Comparison of ENCODE assay signal across 12 cellular contexts in the genomic region with DNA sequence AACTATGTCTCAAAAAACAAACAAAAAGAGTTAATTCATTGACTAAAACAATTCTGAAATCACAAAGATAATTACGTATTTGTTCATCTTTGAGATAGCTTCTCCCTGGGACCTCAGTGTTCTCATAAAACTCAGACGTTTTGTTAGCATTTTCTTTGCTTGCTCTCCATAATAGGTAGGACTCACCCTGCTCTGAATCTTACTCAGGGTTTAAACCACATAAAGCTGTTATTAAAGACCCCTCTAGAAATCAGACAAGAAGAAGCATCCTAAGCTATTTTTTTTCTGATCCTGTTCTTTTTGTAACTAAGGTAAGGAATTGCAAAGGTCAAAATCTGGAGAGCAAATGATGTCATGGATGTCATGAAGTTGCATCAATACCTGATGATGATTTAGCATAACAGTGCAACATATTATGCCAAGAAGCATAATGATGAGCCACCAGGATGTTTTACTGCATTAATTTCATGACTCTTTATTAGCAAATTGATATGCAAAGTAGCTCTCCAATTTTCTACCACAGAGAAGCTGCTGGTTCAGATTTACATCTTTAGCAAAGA. TPM values are rescaled to one million over a fixed set of nuclear protein-coding genes. Genes with fewer than 3 reads are reported as not detected.
DNase-seq lines count a peak whose midpoint lies in the region; ATAC-seq and TF ChIP-seq lines count a peak whose summit lies in the region.
"Had no signal": no experiment of that assay in that cellular context is flagged by ENCODE, and none has a peak within 500 bp of the region (broad histone marks: within the 10 kb centered on the region; RNA-seq: fewer than 3 reads in every experiment).

No MANE protein-coding gene starts in this region.

- H3K9me2 ChIP-seq in PC-9 (ENCODE audit: insufficient read depth), result no peaks in the 10 kb centered on the region

- BruUV-seq in PC-9 (replicated peaks; lab: Mats Ljungman, UMichigan), result no TSS peak

- WGBS in sigmoid colon, 2 donors, result 51 to 73% methylated on average over 2 of the region's 2 CpGs

- H2AFZ ChIP-seq in PC-9, result no peak overlapping the region

- H3K4me2 ChIP-seq in PC-9, result peak overlapping the region; percentile 85

- no peak for TF ChIP-seq EP300 in sigmoid colon (IDR thresholded peaks at IDR 0.05)

- no peaks in the 10 kb centered on the region for H3K27me3 ChIP-seq in PC-9 (ENCODE audit: insufficient read depth, low read depth)
- no peaks in the 10 kb centered on the region for H3K27me3 ChIP-seq in sigmoid colon
- no peaks in the 10 kb centered on the region for H3K27me3 ChIP-seq in upper lobe of right lung
- H3K27me3 ChIP-seq: ovary had no signal

- H3K4me1 ChIP-seq in PC-9 (replicated peaks; ENCODE audit: insufficient read depth) (peaks cover 30% of the 10 kb centered on the region), sigmoid colon (peaks cover 0 to 46% (median 27%) of the 10 kb centered on the region in 4 donors), upper lobe of right lung (peaks cover 33% of the 10 kb centered on the region)

- TF ChIP-seq POLR2A in sigmoid colon (IDR thresholded peaks at IDR 0.05), result no peak

- H3K27ac ChIP-seq in PC-9 (peak overlapping the region; percentile 80), sigmoid colon (peak overlapping the region in 3 of 4 donors; percentile 15 to 95 (median 17)), upper lobe of right lung (no peak overlapping the region)

- peaks cover 8% of the 10 kb centered on the region; the same call in 1 of the 2 replicates for H3F3A ChIP-seq in PC-9 (ENCODE audit: insufficient read depth, low read depth)

- H4K20me1 ChIP-seq in PC-9 (ENCODE audit: insufficient read depth), result no peaks in the 10 kb centered on the region

- no peak for TF ChIP-seq CTCF in PC-9 (conservative IDR thresholded peaks at IDR 0.05)
- TF ChIP-seq CTCF in epithelial cell of esophagus (IDR thresholded peaks at IDR 0.05; ENCODE audit: insufficient read depth, low read depth, low read length, missing control alignments), result no peak
- no peak for TF ChIP-seq CTCF in sigmoid colon (IDR thresholded peaks at IDR 0.05)
- no peak for TF ChIP-seq CTCF in upper lobe of right lung (IDR thresholded peaks at IDR 0.05)

- no peaks in the 10 kb centered on the region for H3K9me3 ChIP-seq in PC-9 (ENCODE audit: insufficient read depth, low read depth)
- H3K9me3 ChIP-seq in sigmoid colon, result no peaks in the 10 kb centered on the region
- no peaks in the 10 kb centered on the region for H3K9me3 ChIP-seq in upper lobe of right lung
- H3K9me3 ChIP-seq: ovary had no signal

- POLR2A ChIA-PET in PC-9 (lab: Charles Lee; ENCODE audit: unreplicated experiment), result no interaction called here

- intact Hi-C loops in PC-9 (cut with micrococcal nuclease; ENCODE audit: unreplicated experiment) (loop anchor here (1.0 kb wide), 1 partner anchor 16 kb away; no protein-coding TSS in a partner anchor), sigmoid colon (cut with DNase I) (loop anchor here (5.0 kb wide), 1 partner anchor 103 kb away; no protein-coding TSS in a partner anchor), upper lobe of right lung (cut with DNase I) (no loop called here)

- CTCF ChIA-PET in PC-9 (lab: Charles Lee), result interaction anchor here (0.6 kb wide), 1 partner anchor 13 kb away, joined by 3 read pairs; no protein-coding TSS in a partner anchor

- H3K36me3 ChIP-seq in PC-9 (ENCODE audit: low read depth) (no peaks in the 10 kb centered on the region), sigmoid colon (no peaks in the 10 kb centered on the region), upper lobe of right lung (no peaks in the 10 kb centered on the region)
- H3K36me3 ChIP-seq: ovary had no signal

- peaks cover 70% of the 10 kb centered on the region for H3K79me2 ChIP-seq in PC-9 (ENCODE audit: low read depth)

- DNase-seq in EH (ENCODE audit: low read depth) (peak; percentile 41), PC-9 (no peak), epithelial cell of esophagus (ENCODE audit: low read depth) (peak; percentile 33), sigmoid colon (no peak), upper lobe of right lung (no peak), NCI-H524 (lab: John Stamatoyannopoulos, UW) (no peak)
- DNase-seq: activated B cell treated with CpG ODN at 0.5 μM for 24 hours; effector memory CD8-positive, alpha-beta T cell; NCI-H2107; stimulated activated CD4-positive, alpha-beta T cell treated with anti-CD3 and anti-CD28 coated beads, Interleukin-4, amount 100 ng/mL, for 24 hours had no signal

- H3K4me3 ChIP-seq in PC-9 (peak overlapping the region; percentile 18; the same call in 1 of the 2 replicates), epithelial cell of esophagus (ENCODE audit: low read length) (no peak overlapping the region), sigmoid colon (no peak overlapping the region), upper lobe of right lung (no peak overlapping the region)

- no peak for ATAC-seq in HG03097 (IDR thresholded peaks at IDR 0.05; ENCODE audit: low FRiP score, unreplicated experiment)
- no peak for ATAC-seq in upper lobe of right lung
- ATAC-seq: effector memory CD8-positive, alpha-beta T cell had no signal

RNA-seq across cellular contexts. Expression of a gene that starts 2.4 kb away (rescaled TPM):
- total RNA-seq in PC-9 (2021), result 13.0 and 15.3 TPM in 2 replicates
- 10 to 100 TPM; 16.6 to 29.6 (median 20.4) TPM for total RNA-seq in sigmoid colon
- polyA plus RNA-seq in sigmoid colon, result 10 to 100 TPM in 1 of 3 donors, 1 to 10 TPM in 2; 8.8 to 12.1 (median 9.0) TPM
- total RNA-seq in upper lobe of right lung, result 21.0 TPM

RNA-seq across cellular contexts. Expression of a gene that starts 17.1 kb away (rescaled TPM):
- total RNA-seq in PC-9 (2021), result 104 and 114 TPM in 2 replicates
- total RNA-seq in sigmoid colon, result 10 to 100 TPM; 65.0 to 77.3 (median 68.1) TPM
- polyA plus RNA-seq in sigmoid colon, result 100 to 1,000 TPM in 1 of 3 donors, 10 to 100 TPM in 2; 81.1 to 106 (median 99.6) TPM
- total RNA-seq in upper lobe of right lung, result 110 TPM

Comparison
In these comparisons a context has a peak if more than half of its experiments do, and no peak if none do; other contexts are left out.
1. DNase-seq: peak in EH (single experiment) and epithelial cell of esophagus (single experiment); none in PC-9 (0 of 2), sigmoid colon (single experiment), upper lobe of right lung (single experiment) and NCI-H524 (0 of 2).